ENCODE assay signal across 14 cellular contexts in the genomic region with DNA sequence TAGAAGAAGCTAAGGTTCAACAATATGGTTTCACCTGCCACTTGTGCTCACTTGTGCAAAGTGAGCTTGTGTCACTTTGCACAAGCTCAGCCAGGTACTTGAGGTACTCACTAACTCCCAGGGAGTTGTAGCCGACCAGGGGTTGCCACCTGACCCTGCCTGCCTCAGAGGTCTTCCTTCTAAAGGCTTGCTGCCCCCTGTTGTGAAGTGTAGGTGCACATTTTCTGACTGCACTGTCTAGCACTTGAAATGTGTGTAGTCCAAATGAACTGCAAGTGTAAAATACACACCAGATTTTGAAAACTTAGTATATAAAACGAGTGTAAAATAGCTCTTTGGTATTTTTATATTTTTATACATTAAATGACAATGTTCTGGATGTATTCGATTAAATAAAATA.
DNase-seq lines count a peak whose midpoint lies in the region; ATAC-seq and TF ChIP-seq lines count a peak whose summit lies in the region.
"Had no signal": no experiment of that assay in that cellular context is flagged by ENCODE, and none has a peak within 500 bp of the region (broad histone marks: within the 10 kb centered on the region; RNA-seq: fewer than 3 reads in every experiment).

No MANE protein-coding gene starts in this region.

- in situ Hi-C loops in Panc1 (cut with HindIII; ENCODE audit: low pct_unique_long_range_greater_than_20kb, low sequenced_read_pairs) = no loop called here

- H3K9me3 ChIP-seq in Panc1 (ENCODE audit: control insufficient read depth, insufficient read depth, low read depth, low read length) = no peaks in the 10 kb centered on the region
- H3K9me3 ChIP-seq: SJCRH30 had no signal

- DNase-seq in DMS153 (lab: John Stamatoyannopoulos, UW) = peak; percentile 36
- no peak for DNase-seq in DMS153 treated with DMSO at 0.1 percent for 48 hours (lab: John Stamatoyannopoulos, UW; ENCODE audit: unreplicated experiment)
- peak; percentile 18 for DNase-seq in GM12865 (ENCODE audit: low read depth)
- DNase-seq in Panc1 (ENCODE audit: low read depth, low spot score) = no peak
- peak; percentile 37 for DNase-seq in left kidney (ENCODE audit: low read depth, low spot score)
- no peak for DNase-seq in NCI-H2171 treated with DMSO at 0.1 percent for 48 hours (lab: John Stamatoyannopoulos, UW)
- no peak for DNase-seq in NK-92 treated with Interleukin-12 subunit alpha and Interleukin-12 subunit beta, amount 100 ng/mL, for 24 hours (lab: John Stamatoyannopoulos, UW)
- DNase-seq: 8988T, NCI-H1436 treated with DMSO at 0.1 percent for 48 hours, NCI-H2081 treated with DMSO at 0.1 percent for 48 hours, RPMI8226, SJCRH30 had no signal

- no peaks in the 10 kb centered on the region for H3K27me3 ChIP-seq in Panc1 (ENCODE audit: control insufficient read depth, insufficient read depth, low read length)
- H3K27me3 ChIP-seq: BLaER1 treated with 17β-estradiol and CSF1 and Interleukin-3, amounts not matched to agents 10 nM and 100 nM; SJCRH30 had no signal

- peaks cover 6% of the 10 kb centered on the region for H3K4me1 ChIP-seq in Panc1 (ENCODE audit: control insufficient read depth, insufficient read depth, low read length)

- no peak overlapping the region for H3K27ac ChIP-seq in Panc1 (ENCODE audit: low read length)
- H3K27ac ChIP-seq: BLaER1 treated with 17β-estradiol and CSF1 and Interleukin-3, amounts not matched to agents 10 nM and 100 nM; SJCRH30 had no signal

- H3K4me3 ChIP-seq in GM12865 (ENCODE audit: low read depth, low read length) = no peak overlapping the region
- no peak overlapping the region for H3K4me3 ChIP-seq in Panc1 (ENCODE audit: low read depth in 2 of 2, low read length in 2 of 2)
- H3K4me3 ChIP-seq: BLaER1 treated with 17β-estradiol and CSF1 and Interleukin-3, amounts not matched to agents 10 nM and 100 nM; SJCRH30 had no signal

- POLR2A ChIA-PET in Panc1 (lab: Charles Lee) = no interaction called here

- CTCF ChIA-PET in Panc1 (lab: Charles Lee) = no interaction called here

- intact Hi-C loops in Panc1 (cut with micrococcal nuclease; ENCODE audit: unreplicated experiment) = no loop called here

- TF ChIP-seq CTCF in GM12865 (IDR thresholded peaks at IDR 0.05; ENCODE audit: insufficient read depth, low read depth, low read length, missing control alignments) (no peak), Panc1 (IDR thresholded peaks at IDR 0.05) (peak; percentile 5; the same call in 1 of the 2 replicates)

- H3K36me3 ChIP-seq in Panc1 (ENCODE audit: control insufficient read depth, insufficient read depth, low read length) = no peaks in the 10 kb centered on the region
- H3K36me3 ChIP-seq: BLaER1 treated with 17β-estradiol and CSF1 and Interleukin-3, amounts not matched to agents 10 nM and 100 nM; SJCRH30 had no signal

- no TSS peak for BruUV-seq in Panc1 (replicated peaks; lab: Mats Ljungman, UMichigan)

- ATAC-seq in Panc1 = no peak
- no peak for ATAC-seq in GM21528 (IDR thresholded peaks at IDR 0.05; ENCODE audit: low FRiP score, unreplicated experiment)

Comparison
In these comparisons a context has a peak if more than half of its experiments do, and no peak if none do; other contexts are left out.
1. DNase-seq: peak in DMS153 (single experiment), GM12865 (single experiment) and left kidney (single experiment); none in DMS153 treated with DMSO at 0.1 percent for 48 hours (single experiment), Panc1 (single experiment), NCI-H2171 treated with DMSO at 0.1 percent for 48 hours (single experiment) and NK-92 treated with Interleukin-12 subunit alpha and Interleukin-12 subunit beta, amount 100 ng/mL, for 24 hours (single experiment).